ENCODE assay signal across 1 cellular context in genomic region chr15:45112592-45113379, GRCh38.
TF ChIP-seq lines count a peak whose summit lies in the region.

No MANE protein-coding gene starts in this region.

TF ChIP-seq in SK-N-SH treated with all-trans-retinoic acid at 6 μM for 48 hours, 23 proteins besides CTCF, POLR2A, EP300 and RAD21 (continued from another document):
- TF ChIP-seq PATZ1 (CRISPR knock-in tag; IDR thresholded peaks at IDR 0.05; ENCODE audit: borderline replicate concordance) (no peak), GLIS3 (CRISPR knock-in tag; IDR thresholded peaks at IDR 0.05) (no peak), SNAI2 (CRISPR knock-in tag; IDR thresholded peaks at IDR 0.05) (no peak), ZC3H10 (CRISPR knock-in tag; IDR thresholded peaks at IDR 0.05) (no peak), ESRRG (CRISPR knock-in tag; IDR thresholded peaks at IDR 0.05) (no peak)
